21 cellular contexts compared by ENCODE assay signal in genomic region chr10:103847346-103847745, GRCh38.
"Had no signal": no experiment of that assay in that cellular context is flagged by ENCODE, and none has a peak within 500 bp of the region (broad histone marks: within the 10 kb centered on the region; RNA-seq: fewer than 3 reads in every experiment).

No MANE protein-coding gene starts in this region.

- H3K9me3 Mint-ChIP-seq: immature natural killer cell; naive thymus-derived CD4-positive, alpha-beta T cell; natural killer cell treated with Interleukin-12 subunit alpha and Interleukin-12 subunit beta and Interleukin-15 and Interleukin-18, amount 100 ng/mL, for 72 hours; stimulated activated naive B cell treated with anti-CD40 and anti-IgM and Interleukin-4, amounts not matched to agents 10 μg/mL and 1 μg/mL and 100 μg/mL, for 72 hours had no signal

- H3K4me3 ChIP-seq: left ventricle myocardium inferior, lung, mucosa of descending colon, ovary, prostate gland, stomach, testis, thyroid gland, transverse colon, upper lobe of left lung, vagina had no signal

- H3K27me3 ChIP-seq: ovary, stomach, testis, thyroid gland, transverse colon, upper lobe of left lung, vagina had no signal

- DNase-seq: hypothalamus; immature natural killer cell; left ventricle myocardium inferior; midbrain; mucosa of descending colon; naive thymus-derived CD4-positive, alpha-beta T cell; retina; right cardiac atrium; stimulated activated CD4-positive, alpha-beta T cell treated with anti-CD3 and anti-CD28 coated beads, Interleukin-12 subunit alpha, Interleukin-12 subunit beta, amount 100 ng/mL, for 4 hours; stimulated activated naive B cell treated with anti-CD40 and anti-IgM and Interleukin-4, amounts not matched to agents 10 μg/mL and 1 μg/mL and 100 μg/mL, for 72 hours; stomach; testis; thyroid gland; transverse colon; upper lobe of left lung had no signal

- ATAC-seq: mucosa of descending colon; naive thymus-derived CD4-positive, alpha-beta T cell; natural killer cell treated with Interleukin-12 subunit alpha and Interleukin-12 subunit beta and Interleukin-15 and Interleukin-18, amount 100 ng/mL, for 72 hours; right cardiac atrium had no signal

- FAIRE-seq: islet of Langerhans had no signal

- H3K4me3 Mint-ChIP-seq: immature natural killer cell; natural killer cell treated with Interleukin-12 subunit alpha and Interleukin-12 subunit beta and Interleukin-15 and Interleukin-18, amount 100 ng/mL, for 72 hours; stimulated activated naive B cell treated with anti-CD40 and anti-IgM and Interleukin-4, amounts not matched to agents 10 μg/mL and 1 μg/mL and 100 μg/mL, for 72 hours had no signal

- H3K36me3 ChIP-seq: left ventricle myocardium inferior, ovary, prostate gland, stomach, thyroid gland, transverse colon, upper lobe of left lung, vagina had no signal

- H3K27ac ChIP-seq: left ventricle myocardium inferior, ovary, prostate gland, stomach, testis, thyroid gland, vagina had no signal

- H3K36me3 Mint-ChIP-seq: immature natural killer cell; naive thymus-derived CD4-positive, alpha-beta T cell; natural killer cell treated with Interleukin-12 subunit alpha and Interleukin-12 subunit beta and Interleukin-15 and Interleukin-18, amount 100 ng/mL, for 72 hours; stimulated activated naive B cell treated with anti-CD40 and anti-IgM and Interleukin-4, amounts not matched to agents 10 μg/mL and 1 μg/mL and 100 μg/mL, for 72 hours had no signal

- H3K27ac Mint-ChIP-seq: natural killer cell treated with Interleukin-12 subunit alpha and Interleukin-12 subunit beta and Interleukin-15 and Interleukin-18, amount 100 ng/mL, for 72 hours; stimulated activated naive B cell treated with anti-CD40 and anti-IgM and Interleukin-4, amounts not matched to agents 10 μg/mL and 1 μg/mL and 100 μg/mL, for 72 hours had no signal

- H3K9me3 ChIP-seq: left ventricle myocardium inferior, mucosa of descending colon, ovary, prostate gland, stomach, testis, thyroid gland, transverse colon, upper lobe of left lung, vagina had no signal
